Comparison of ENCODE assay signal across 13 cellular contexts in the genomic region with DNA sequence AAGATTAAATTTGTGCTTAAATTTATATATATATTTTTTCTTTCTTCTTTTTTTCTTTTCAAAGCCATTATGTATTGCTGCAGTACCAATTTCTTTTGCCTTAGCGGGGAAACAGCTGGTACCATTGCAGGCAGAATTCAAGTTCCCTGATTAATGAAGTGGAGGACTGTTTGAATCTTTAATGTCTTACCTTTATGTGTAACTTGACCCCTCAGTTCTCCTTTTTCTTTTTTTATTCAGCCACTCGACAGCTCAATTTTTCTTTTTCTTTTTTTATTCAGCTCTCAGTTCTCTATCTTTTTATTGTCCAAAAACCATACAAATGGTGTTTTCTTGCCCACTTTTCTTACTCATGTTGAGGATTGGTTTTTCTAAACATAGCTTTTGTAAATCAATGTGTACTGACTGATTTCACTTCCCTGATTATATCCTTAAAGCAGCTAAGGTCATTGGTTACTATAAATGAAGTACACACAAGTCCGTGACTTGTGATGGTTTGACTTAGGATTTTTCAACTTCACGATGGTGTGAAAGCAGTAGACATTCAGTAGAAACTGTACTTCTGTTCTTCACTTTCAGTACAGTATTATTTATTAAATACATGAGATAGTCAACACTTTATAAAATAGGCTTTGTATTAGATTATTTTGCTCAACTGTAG. TPM values are rescaled to one million over a fixed set of nuclear protein-coding genes. Genes with fewer than 3 reads are reported as not detected.
A peak's percentile ranks its signal among the peaks of the same experiment; 100 is the strongest.
DNase-seq lines count a peak whose midpoint lies in the region; ATAC-seq and TF ChIP-seq lines count a peak whose summit lies in the region.
"Had no signal": no experiment of that assay in that cellular context is flagged by ENCODE, and none has a peak within 500 bp of the region (broad histone marks: within the 10 kb centered on the region; RNA-seq: fewer than 3 reads in every experiment).

No MANE protein-coding gene starts in this region.

- no peak overlapping the region for H3K4me3 Mint-ChIP-seq in activated naive CD8-positive, alpha-beta T cell
- no peak overlapping the region for H3K4me3 Mint-ChIP-seq in activated naive CD8-positive, alpha-beta T cell treated with anti-CD3 and anti-CD28 coated beads for 36 hours
- H3K4me3 Mint-ChIP-seq in MCF 10A (ENCODE audit: unreplicated experiment) = no peak overlapping the region
- H3K4me3 Mint-ChIP-seq: T-cell had no signal

- POLR2A ChIA-PET in MCF 10A (lab: Yijun Ruan, JAX) = interaction anchor here (0.7 to 1.3 kb wide), 2 partner anchors 9 to 13 kb away, joined by 3 to 4 read pairs; no protein-coding TSS in a partner anchor

- ATAC-seq in GM21723 (IDR thresholded peaks at IDR 0.05; ENCODE audit: unreplicated experiment) (peak; percentile 63), HG03460 (IDR thresholded peaks at IDR 0.05; ENCODE audit: unreplicated experiment) (peak; percentile 57)
- ATAC-seq: K562, T-cell had no signal

- CTCF ChIA-PET in MCF 10A (lab: Yijun Ruan, JAX) = interaction anchor here (2.6 kb wide), 1 partner anchor 23 kb away, joined by 12 read pairs; a partner anchor contains a TSS

- no peaks in the 10 kb centered on the region for H3K27me3 ChIP-seq in skeletal muscle tissue (ENCODE audit: control insufficient read depth in 3 of 3, insufficient read depth in 3 of 3, low read length in 3 of 3)
- no peaks in the 10 kb centered on the region for H3K27me3 ChIP-seq in effector memory CD4-positive, alpha-beta T cell (replicated peaks; ENCODE audit: control insufficient read depth, insufficient read depth, low read length, poor library complexity, severe bottlenecking)

- peaks cover 0 to 11% (median 0%) of the 10 kb centered on the region in 3 donors for H3K4me1 ChIP-seq in skeletal muscle tissue (ENCODE audit: control insufficient read depth in 3 of 3, insufficient read depth in 3 of 3, low read length in 3 of 3)
- H3K4me1 ChIP-seq in effector memory CD4-positive, alpha-beta T cell (ENCODE audit: control insufficient read depth, insufficient read depth, low read length, poor library complexity, severe bottlenecking) = no peaks in the 10 kb centered on the region

- H3K9me3 Mint-ChIP-seq in activated naive CD8-positive, alpha-beta T cell (ENCODE audit: low read depth) = peaks cover 5% of the 10 kb centered on the region
- peaks cover 8% of the 10 kb centered on the region for H3K9me3 Mint-ChIP-seq in activated naive CD8-positive, alpha-beta T cell treated with anti-CD3 and anti-CD28 coated beads for 36 hours
- H3K9me3 Mint-ChIP-seq in MCF 10A (ENCODE audit: unreplicated experiment) = no peaks in the 10 kb centered on the region

- intact Hi-C loops in MCF 10A (cut with micrococcal nuclease) = no loop called here

- H3K27ac ChIP-seq in skeletal muscle tissue (ENCODE audit: low read depth, low read length) = peak overlapping the region; percentile 43
- no peak overlapping the region for H3K27ac ChIP-seq in effector memory CD4-positive, alpha-beta T cell (ENCODE audit: insufficient read depth, low read length, poor library complexity, severe bottlenecking)
- H3K27ac ChIP-seq: skin epidermis had no signal

- no peak overlapping the region for H3K9ac ChIP-seq in skeletal muscle tissue (ENCODE audit: low read depth in 1 of 3, low read length in 3 of 3)

- peaks cover 14% of the 10 kb centered on the region for H3K36me3 Mint-ChIP-seq in activated naive CD8-positive, alpha-beta T cell
- peaks cover 39% of the 10 kb centered on the region for H3K36me3 Mint-ChIP-seq in activated naive CD8-positive, alpha-beta T cell treated with anti-CD3 and anti-CD28 coated beads for 36 hours
- H3K36me3 Mint-ChIP-seq in MCF 10A (ENCODE audit: insufficient read depth, unreplicated experiment) = peaks cover 5% of the 10 kb centered on the region

- no peaks in the 10 kb centered on the region for H3K9me3 ChIP-seq in skeletal muscle tissue (ENCODE audit: control insufficient read depth in 3 of 3, low read length in 3 of 3)
- H3K9me3 ChIP-seq in effector memory CD4-positive, alpha-beta T cell (ENCODE audit: control insufficient read depth, low read length) = no peaks in the 10 kb centered on the region

- no peaks in the 10 kb centered on the region for H3K36me3 ChIP-seq in skeletal muscle tissue (ENCODE audit: control insufficient read depth in 3 of 3, insufficient read depth in 3 of 3, low read length in 3 of 3)
- H3K36me3 ChIP-seq in effector memory CD4-positive, alpha-beta T cell (ENCODE audit: control insufficient read depth, insufficient read depth, low read length) = no peaks in the 10 kb centered on the region

- H3K27ac Mint-ChIP-seq in activated naive CD8-positive, alpha-beta T cell = peak overlapping the region; percentile 34
- H3K27ac Mint-ChIP-seq in activated naive CD8-positive, alpha-beta T cell treated with anti-CD3 and anti-CD28 coated beads for 36 hours = no peak overlapping the region
- H3K27ac Mint-ChIP-seq in MCF 10A (ENCODE audit: low read depth, unreplicated experiment) = no peak overlapping the region

- no TSS peak for BruUV-seq in MCF 10A (replicated peaks; lab: Mats Ljungman, UMichigan)

- no peak for DNase-seq in activated naive CD8-positive, alpha-beta T cell treated with anti-CD3 and anti-CD28 coated beads for 36 hours
- DNase-seq in activated CD4-positive, alpha-beta T cell treated with anti-CD3 and anti-CD28 coated beads, Interleukin-2, amount 50 U/mL, for 1 hour = no peak
- no peak for DNase-seq in effector memory CD4-positive, alpha-beta T cell
- no peak for DNase-seq in MCF 10A (ENCODE audit: unreplicated experiment)
- DNase-seq: amygdala, EL, T-cell had no signal

- TF ChIP-seq CTCF in MCF 10A (IDR thresholded peaks at IDR 0.05; ENCODE audit: unreplicated experiment) = no peak

- peaks cover 37% of the 10 kb centered on the region for H3K4me1 Mint-ChIP-seq in activated naive CD8-positive, alpha-beta T cell (ENCODE audit: low read depth)
- peaks cover 26% of the 10 kb centered on the region for H3K4me1 Mint-ChIP-seq in activated naive CD8-positive, alpha-beta T cell treated with anti-CD3 and anti-CD28 coated beads for 36 hours
- H3K4me1 Mint-ChIP-seq in MCF 10A (ENCODE audit: insufficient read depth, unreplicated experiment) = peaks cover 6% of the 10 kb centered on the region

- no peaks in the 10 kb centered on the region for H3K27me3 Mint-ChIP-seq in activated naive CD8-positive, alpha-beta T cell
- no peaks in the 10 kb centered on the region for H3K27me3 Mint-ChIP-seq in activated naive CD8-positive, alpha-beta T cell treated with anti-CD3 and anti-CD28 coated beads for 36 hours
- no peaks in the 10 kb centered on the region for H3K27me3 Mint-ChIP-seq in MCF 10A (ENCODE audit: insufficient read depth, unreplicated experiment)
- H3K27me3 Mint-ChIP-seq: T-cell had no signal

- no peak overlapping the region for H3K4me3 ChIP-seq in skeletal muscle tissue (ENCODE audit: low read length in 3 of 3)
- H3K4me3 ChIP-seq in effector memory CD4-positive, alpha-beta T cell (ENCODE audit: insufficient read depth, low read depth, low read length, poor library complexity, severe bottlenecking) = no peak overlapping the region
- H3K4me3 ChIP-seq: K562, skin epidermis had no signal

RNA-seq across cellular contexts. Expression of a gene that starts 22.8 kb away (rescaled TPM):
- total RNA-seq in activated naive CD8-positive, alpha-beta T cell treated with anti-CD3 and anti-CD28 coated beads for 36 hours = 10 to 100 TPM; 48.8 to 53.2 TPM
- 106 TPM for total RNA-seq in skeletal muscle tissue
- 52.7 and 61.0 TPM in 2 replicates for total RNA-seq in MCF 10A (2022)
